In the genomic region with DNA sequence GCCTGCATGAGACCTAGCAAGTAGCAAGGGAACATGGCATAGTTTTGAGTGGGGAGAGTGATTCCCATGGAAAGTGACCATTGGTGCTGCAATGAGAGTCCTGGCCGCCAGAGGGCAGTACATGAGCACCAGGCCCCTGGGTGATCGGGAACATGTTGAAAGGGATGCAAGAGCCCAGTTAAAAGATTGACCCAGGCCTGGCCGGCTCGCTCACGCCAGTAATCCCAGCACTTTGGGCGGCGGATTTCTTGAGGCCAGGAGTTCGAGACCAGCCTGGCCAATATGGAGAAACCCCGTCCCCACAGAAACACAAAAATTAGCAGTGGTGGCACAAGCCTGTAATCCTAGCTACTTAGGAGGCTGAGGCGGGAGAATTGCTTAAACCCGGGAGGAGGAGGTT, we compare ENCODE assay signal across 9 cellular contexts. TPM values are rescaled to one million over a fixed set of nuclear protein-coding genes. Genes with fewer than 3 reads are reported as not detected.
DNase-seq lines count a peak whose midpoint lies in the region; ATAC-seq, FAIRE-seq and TF ChIP-seq lines count a peak whose summit lies in the region.
"Had no signal": no experiment of that assay in that cellular context is flagged by ENCODE, and none has a peak within 500 bp of the region (broad histone marks: within the 10 kb centered on the region; RNA-seq: fewer than 3 reads in every experiment).

No MANE protein-coding gene starts in this region.

- ATAC-seq in activated CD4-positive, CD25-positive, alpha-beta regulatory T cell treated with anti-CD3 and anti-CD28 coated beads, Interleukin-2, amount 50 U/mL, for 24 hours = no peak
- ATAC-seq in HG02852 (IDR thresholded peaks at IDR 0.05; ENCODE audit: unreplicated experiment) = peak; percentile 99
- ATAC-seq in stimulated activated naive B cell treated with anti-CD40 and anti-IgM and Interleukin-4, amounts not matched to agents 10 μg/mL and 1 μg/mL and 100 μg/mL, for 72 hours (replicated peaks) = peak; percentile 66 to 68

- dilution Hi-C loops in endothelial cell of umbilical vein (cut with MboI; ENCODE audit: extremely low pct_ligation_motif_present, low sequenced_read_pairs) = no loop called here

- POLR2A ChIA-PET in endothelial cell of umbilical vein (lab: Charles Lee) = no interaction called here

- H3K27ac ChIP-seq in endothelial cell of umbilical vein (ENCODE audit: insufficient read depth, low read depth, low read length) = no peak overlapping the region

- H3K4me1 Mint-ChIP-seq in stimulated activated naive B cell treated with anti-CD40 and anti-IgM and Interleukin-4, amounts not matched to agents 10 μg/mL and 1 μg/mL and 100 μg/mL, for 72 hours = peaks cover 0 to 6% of the 10 kb centered on the region in 2 donors

- TF ChIP-seq POLR2A in endothelial cell of umbilical vein (IDR thresholded peaks at IDR 0.05; ENCODE audit: low read depth, low read length) = no peak

- no peaks in the 10 kb centered on the region for H4K20me1 ChIP-seq in endothelial cell of umbilical vein (replicated peaks; ENCODE audit: control insufficient read depth, extremely low read depth, insufficient read depth, low read length)

- BruUV-seq in endothelial cell of umbilical vein (replicated peaks; lab: Mats Ljungman, UMichigan) = no TSS peak

- no peak overlapping the region for H3K4me2 ChIP-seq in endothelial cell of umbilical vein (ENCODE audit: insufficient read depth, low read length)

- H3K27me3 Mint-ChIP-seq in stimulated activated naive B cell treated with anti-CD40 and anti-IgM and Interleukin-4, amounts not matched to agents 10 μg/mL and 1 μg/mL and 100 μg/mL, for 72 hours = peaks cover 14 to 17% of the 10 kb centered on the region in 2 donors

- no peaks in the 10 kb centered on the region for H3K4me1 ChIP-seq in endothelial cell of umbilical vein (ENCODE audit: control insufficient read depth, extremely low read depth, insufficient read depth, low read length)

- no peaks in the 10 kb centered on the region for H3K9me1 ChIP-seq in endothelial cell of umbilical vein (replicated peaks; ENCODE audit: control insufficient read depth, extremely low read depth, insufficient read depth, low read length)

- no peak overlapping the region for H3K9ac ChIP-seq in endothelial cell of umbilical vein (replicated peaks; ENCODE audit: extremely low read depth, insufficient read depth, low read length)

- CTCF ChIA-PET in endothelial cell of umbilical vein (lab: Charles Lee) = interaction anchor here (0.7 to 16.0 kb wide), 45 partner anchors 9 to 635 kb away, joined by 3 to 1052 read pairs (median 6); a partner anchor contains a TSS

- FAIRE-seq in endothelial cell of umbilical vein (lab: Jason Lieb, UNC) = peak; percentile 82

- no peaks in the 10 kb centered on the region for H3K36me3 Mint-ChIP-seq in stimulated activated naive B cell treated with anti-CD40 and anti-IgM and Interleukin-4, amounts not matched to agents 10 μg/mL and 1 μg/mL and 100 μg/mL, for 72 hours

- no peaks in the 10 kb centered on the region for H3K27me3 ChIP-seq in endothelial cell of umbilical vein (ENCODE audit: control insufficient read depth in 2 of 2, insufficient read depth in 2 of 2, low read length in 2 of 2)

- peak; percentile 5 to 36 (median 20) for DNase-seq in activated CD4-positive, CD25-positive, alpha-beta regulatory T cell (lab: John Stamatoyannopoulos, UW)
- DNase-seq in NCI-H446 (lab: John Stamatoyannopoulos, UW) (peak; percentile 16 to 44), endothelial cell of umbilical vein (ENCODE audit: low read depth, low spot score) (peak; percentile 71), myocyte (ENCODE audit: low read depth) (peak; percentile 77)
- peak; percentile 86 for DNase-seq in activated CD8-positive, alpha-beta memory T cell treated with anti-CD3 and anti-CD28 coated beads for 24 hours
- DNase-seq in stimulated activated naive B cell treated with anti-CD40 and anti-IgM and Interleukin-4, amounts not matched to agents 10 μg/mL and 1 μg/mL and 100 μg/mL, for 72 hours = peak; percentile 29

- no peaks in the 10 kb centered on the region for H3K79me2 ChIP-seq in endothelial cell of umbilical vein (ENCODE audit: control insufficient read depth, insufficient read depth, low read length)

- H2AFZ ChIP-seq in endothelial cell of umbilical vein (ENCODE audit: low read depth, low read length) = peak overlapping the region; percentile 49

- TF ChIP-seq CTCF in endothelial cell of umbilical vein (IDR thresholded peaks at IDR 0.05; ENCODE audit: extremely low read depth in 1 of 2, insufficient read depth in 1 of 2, low read depth in 1 of 2, low read length in 2 of 2) = peak; percentile 88 to 92

- H3K4me3 Mint-ChIP-seq in stimulated activated naive B cell treated with anti-CD40 and anti-IgM and Interleukin-4, amounts not matched to agents 10 μg/mL and 1 μg/mL and 100 μg/mL, for 72 hours = no peak overlapping the region
- H3K4me3 Mint-ChIP-seq: stimulated activated naive CD8-positive, alpha-beta T cell treated with anti-CD3 and anti-CD28 coated beads, Interleukin-15, Interleukin-2, amounts not matched to agents 100 ng/mL and 50 ng/mL, for 24 hours had no signal

- no peaks in the 10 kb centered on the region for H3K36me3 ChIP-seq in endothelial cell of umbilical vein (ENCODE audit: control insufficient read depth in 2 of 2, extremely low read depth in 1 of 2, insufficient read depth in 2 of 2, low read length in 2 of 2)

- intact Hi-C loops in endothelial cell of umbilical vein (cut with micrococcal nuclease) = loop anchor here (1.0 to 5.0 kb wide), 3 partner anchors 68 to 634 kb away; a partner anchor contains a TSS

- no peak overlapping the region for H3K4me3 ChIP-seq in endothelial cell of umbilical vein (replicated peaks in 1 of 3; ENCODE audit: insufficient read depth in 1 of 3, low read depth in 1 of 3, low read length in 3 of 3)

- no peak overlapping the region for H3K27ac Mint-ChIP-seq in stimulated activated naive B cell treated with anti-CD40 and anti-IgM and Interleukin-4, amounts not matched to agents 10 μg/mL and 1 μg/mL and 100 μg/mL, for 72 hours
- H3K27ac Mint-ChIP-seq: stimulated activated naive CD8-positive, alpha-beta T cell treated with anti-CD3 and anti-CD28 coated beads, Interleukin-15, Interleukin-2, amounts not matched to agents 100 ng/mL and 50 ng/mL, for 24 hours had no signal

- no peaks in the 10 kb centered on the region for H3K9me3 Mint-ChIP-seq in stimulated activated naive B cell treated with anti-CD40 and anti-IgM and Interleukin-4, amounts not matched to agents 10 μg/mL and 1 μg/mL and 100 μg/mL, for 72 hours
- H3K9me3 Mint-ChIP-seq: stimulated activated naive CD8-positive, alpha-beta T cell treated with anti-CD3 and anti-CD28 coated beads, Interleukin-15, Interleukin-2, amounts not matched to agents 100 ng/mL and 50 ng/mL, for 24 hours had no signal

- no peaks in the 10 kb centered on the region for H3K9me3 ChIP-seq in endothelial cell of umbilical vein (replicated peaks; ENCODE audit: control insufficient read depth, insufficient read depth, low read length)

TF ChIP-seq in endothelial cell of umbilical vein, 7 proteins besides CTCF, POLR2A, EP300 and RAD21:
- no peak for TF ChIP-seq POLR2AphosphoS5 (IDR thresholded peaks at IDR 0.05; ENCODE audit: insufficient read depth, low read depth, low read length)
- no peak for TF ChIP-seq MYC (IDR thresholded peaks at IDR 0.05; ENCODE audit: low read depth, low read length)
- no peak for TF ChIP-seq GATA2 (IDR thresholded peaks at IDR 0.05; ENCODE audit: insufficient read depth, insufficient read length, low read depth, low read length)
- no peak for TF ChIP-seq FOS (IDR thresholded peaks at IDR 0.05; ENCODE audit: borderline replicate concordance, insufficient read depth, low read length)
- TF ChIP-seq JUN (IDR thresholded peaks at IDR 0.05; ENCODE audit: borderline replicate concordance, insufficient read depth, insufficient read length, low read depth) = no peak
- TF ChIP-seq EZH2 (IDR thresholded peaks at IDR 0.05; ENCODE audit: borderline replicate concordance, low read depth, low read length, severe bottlenecking) = no peak
- TF ChIP-seq, protein P1, sequence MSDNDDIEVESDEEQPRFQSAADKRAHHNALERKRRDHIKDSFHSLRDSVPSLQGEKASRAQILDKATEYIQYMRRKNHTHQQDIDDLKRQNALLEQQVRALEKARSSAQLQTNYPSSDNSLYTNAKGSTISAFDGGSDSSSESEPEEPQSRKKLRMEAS (IDR thresholded peaks at IDR 0.05; ENCODE audit: insufficient read depth, insufficient read length) = no peak
TF ChIP-seq in endothelial cell of umbilical vein: peak in this region for 0.

RNA-seq across cellular contexts. Expression of a gene that starts 22.2 kb away (rescaled TPM):
- 2.0 TPM in 1 of 2 replicates, not detected in the other for total RNA-seq in endothelial cell of umbilical vein
- polyA plus RNA-seq in endothelial cell of umbilical vein = 0.96 and 1.1 TPM in 2 replicates
- polyA plus RNA-seq in endothelial cell of umbilical vein (2011; cell fraction: cytosol; rRNA removed) = 0.63 and 0.68 TPM in 2 replicates
- 3.1 and 4.5 TPM in 2 replicates for polyA plus RNA-seq in endothelial cell of umbilical vein (2011; cell fraction: nucleus; rRNA removed)
- 1.7 and 2.7 TPM in 2 replicates for polyA plus RNA-seq in endothelial cell of umbilical vein (2012)
- polyA minus RNA-seq in endothelial cell of umbilical vein = 2.1 and 6.6 TPM in 2 replicates
- not detected for polyA minus RNA-seq in endothelial cell of umbilical vein (2011; cell fraction: cytosol; rRNA and poly(A)+ RNA removed)
- polyA minus RNA-seq in endothelial cell of umbilical vein (2011; cell fraction: nucleus; rRNA and poly(A)+ RNA removed) = 2.3 and 2.8 TPM in 2 replicates
- 48.4 and 57.7 TPM in 2 replicates for total RNA-seq in myocyte
- polyA plus RNA-seq in myocyte (2012) = 93.9 TPM

Comparison
In these comparisons a context has a peak if more than half of its experiments do, and no peak if none do; other contexts are left out.
1. DNase-seq: peak in every context shown above with its lines; median percentile 86 in activated CD8-positive, alpha-beta memory T cell treated with anti-CD3 and anti-CD28 coated beads for 24 hours; 77 in myocyte; 71 in endothelial cell of umbilical vein; 30 in NCI-H446; 29 in stimulated activated naive B cell treated with anti-CD40 and anti-IgM and Interleukin-4, amounts not matched to agents 10 μg/mL and 1 μg/mL and 100 μg/mL, for 72 hours; 20 in activated CD4-positive, CD25-positive, alpha-beta regulatory T cell.
2. ATAC-seq: peak in HG02852 (single experiment) and stimulated activated naive B cell treated with anti-CD40 and anti-IgM and Interleukin-4, amounts not matched to agents 10 μg/mL and 1 μg/mL and 100 μg/mL, for 72 hours (2 of 2); none in activated CD4-positive, CD25-positive, alpha-beta regulatory T cell treated with anti-CD3 and anti-CD28 coated beads, Interleukin-2, amount 50 U/mL, for 24 hours (0 of 2).
3. RNA of a gene that starts 22.2 kb away (total RNA-seq): 48.4 to 57.7 TPM in myocyte; 2.0 TPM in endothelial cell of umbilical vein; every median in the first group is over 10 times any median in the second.